26 cellular contexts compared by ENCODE assay signal in the genomic region with DNA sequence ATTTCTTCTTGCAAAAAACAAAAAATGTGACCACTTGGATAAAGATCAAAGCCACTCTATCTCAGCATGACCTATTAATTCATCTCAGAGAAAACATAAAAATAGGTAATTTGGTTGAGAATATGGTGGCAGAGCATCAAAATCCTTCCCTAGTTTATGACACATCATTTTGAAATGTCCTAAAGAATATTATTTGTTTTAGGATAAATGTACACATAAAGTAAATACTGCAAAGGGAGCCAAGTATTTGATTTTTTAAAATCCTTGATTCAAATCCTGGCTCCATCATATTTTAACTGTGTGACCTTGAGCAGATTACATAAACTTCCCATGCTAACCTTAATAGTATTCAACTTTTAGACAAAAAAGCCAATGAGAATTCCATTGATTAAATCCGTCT.
A peak's percentile ranks its signal among the peaks of the same experiment; 100 is the strongest.
DNase-seq lines count a peak whose midpoint lies in the region; ATAC-seq, FAIRE-seq and TF ChIP-seq lines count a peak whose summit lies in the region.
"Had no signal": no experiment of that assay in that cellular context is flagged by ENCODE, and none has a peak within 500 bp of the region (broad histone marks: within the 10 kb centered on the region; RNA-seq: fewer than 3 reads in every experiment).

No MANE protein-coding gene starts in this region.

- dilution Hi-C loops in endothelial cell of umbilical vein (cut with MboI; ENCODE audit: extremely low pct_ligation_motif_present, low sequenced_read_pairs) = no loop called here

- peaks cover 3% of the 10 kb centered on the region for H3K9me1 ChIP-seq in endothelial cell of umbilical vein (replicated peaks; ENCODE audit: control insufficient read depth, extremely low read depth, insufficient read depth, low read length)

- H3K4me1 ChIP-seq in cardiac muscle cell (ENCODE audit: low read depth) (peaks cover 28% of the 10 kb centered on the region), right cardiac atrium (ENCODE audit: control insufficient read depth, insufficient read depth, low read length) (no peaks in the 10 kb centered on the region), PC-3 (ENCODE audit: insufficient read depth, low read length) (peaks cover 9% of the 10 kb centered on the region), endothelial cell of umbilical vein (ENCODE audit: control insufficient read depth, extremely low read depth, insufficient read depth, low read length) (no peaks in the 10 kb centered on the region), SJCRH30 (no peaks in the 10 kb centered on the region)
- H3K4me1 ChIP-seq: BE2C, BLaER1 had no signal

- H3K9me3 ChIP-seq in cardiac muscle cell (ENCODE audit: low read depth) (no peaks in the 10 kb centered on the region), right cardiac atrium (ENCODE audit: control insufficient read depth, low read length) (no peaks in the 10 kb centered on the region), PC-3 (ENCODE audit: low read length) (no peaks in the 10 kb centered on the region), endothelial cell of umbilical vein (replicated peaks; ENCODE audit: control insufficient read depth, insufficient read depth, low read length) (no peaks in the 10 kb centered on the region), SJCRH30 (replicated peaks) (no peaks in the 10 kb centered on the region)
- H3K9me3 ChIP-seq: BE2C, BLaER1 had no signal

- peak; percentile 8 for FAIRE-seq in endothelial cell of umbilical vein (lab: Jason Lieb, UNC)
- FAIRE-seq: G401.6, GM12891, GM19239 had no signal

- no TSS peak for BruUV-seq in PC-3 (replicated peaks; lab: Mats Ljungman, UMichigan)
- BruUV-seq in endothelial cell of umbilical vein (replicated peaks; lab: Mats Ljungman, UMichigan) = no TSS peak

- no peaks in the 10 kb centered on the region for H3K79me2 ChIP-seq in PC-3 (ENCODE audit: low read length)
- H3K79me2 ChIP-seq in endothelial cell of umbilical vein (ENCODE audit: control insufficient read depth, insufficient read depth, low read length) = no peaks in the 10 kb centered on the region

- H3K27me3 ChIP-seq in cardiac muscle cell (no peaks in the 10 kb centered on the region), right cardiac atrium (ENCODE audit: control insufficient read depth, insufficient read depth) (no peaks in the 10 kb centered on the region), PC-3 (ENCODE audit: low read length) (no peaks in the 10 kb centered on the region), endothelial cell of umbilical vein (ENCODE audit: control insufficient read depth in 2 of 2, insufficient read depth in 2 of 2, low read length in 2 of 2) (no peaks in the 10 kb centered on the region), SJCRH30 (no peaks in the 10 kb centered on the region)
- H3K27me3 ChIP-seq: BE2C, BLaER1 had no signal

- H3K4me3 ChIP-seq in cardiac muscle cell = no peak overlapping the region
- no peak overlapping the region for H3K4me3 ChIP-seq in right cardiac atrium (ENCODE audit: low read length)
- H3K4me3 ChIP-seq in PC-3 (ENCODE audit: low read length) = no peak overlapping the region
- no peak overlapping the region for H3K4me3 ChIP-seq in endothelial cell of umbilical vein (replicated peaks in 1 of 3; ENCODE audit: insufficient read depth in 1 of 3, low read depth in 1 of 3, low read length in 3 of 3)
- H3K4me3 ChIP-seq in SJCRH30 = no peak overlapping the region
- H3K4me3 ChIP-seq: BLaER1 had no signal

- TF ChIP-seq CTCF in cardiac muscle cell (IDR thresholded peaks at IDR 0.05; ENCODE audit: low read depth, low read length) (no peak), PC-3 (conservative IDR thresholded peaks at IDR 0.05; ENCODE audit: low read depth, low read length) (no peak), endothelial cell of umbilical vein (IDR thresholded peaks at IDR 0.05; ENCODE audit: extremely low read depth in 1 of 2, insufficient read depth in 1 of 2, low read depth in 1 of 2, low read length in 2 of 2) (no peak)

- POLR2A ChIA-PET in PC-3 (lab: Charles Lee; ENCODE audit: unreplicated experiment) = no interaction called here
- POLR2A ChIA-PET in endothelial cell of umbilical vein (lab: Charles Lee) = no interaction called here

- no peaks in the 10 kb centered on the region for H3F3A ChIP-seq in PC-3 (ENCODE audit: low read length, unreplicated experiment)

- H4K20me1 ChIP-seq in PC-3 (ENCODE audit: low read length) (no peaks in the 10 kb centered on the region), endothelial cell of umbilical vein (replicated peaks; ENCODE audit: control insufficient read depth, extremely low read depth, insufficient read depth, low read length) (no peaks in the 10 kb centered on the region)
- H4K20me1 ChIP-seq: BLaER1 had no signal

- TF ChIP-seq POLR2A in endothelial cell of umbilical vein (IDR thresholded peaks at IDR 0.05; ENCODE audit: low read depth, low read length) = no peak

- no peak overlapping the region; the same call in 1 of the 2 replicates for H3K4me2 ChIP-seq in PC-3 (ENCODE audit: low read length)
- H3K4me2 ChIP-seq in endothelial cell of umbilical vein (ENCODE audit: insufficient read depth, low read length) = no peak overlapping the region
- H3K4me2 ChIP-seq: BLaER1 had no signal

- CTCF ChIA-PET in PC-3 (lab: Charles Lee) = no interaction called here
- CTCF ChIA-PET in endothelial cell of umbilical vein (lab: Charles Lee) = no interaction called here

- ATAC-seq in right cardiac atrium (no peak), PC-3 (peak; percentile 56), GM19328 (IDR thresholded peaks at IDR 0.05; ENCODE audit: unreplicated experiment) (no peak), HG02852 (IDR thresholded peaks at IDR 0.05; ENCODE audit: unreplicated experiment) (no peak)

- intact Hi-C loops in right cardiac atrium (cut with DNase I) = no loop called here
- intact Hi-C loops in PC-3 (cut with micrococcal nuclease) = no loop called here
- intact Hi-C loops in endothelial cell of umbilical vein (cut with micrococcal nuclease) = no loop called here

- WGBS in right cardiac atrium = 78% methylated on average over 1 of the region's 1 CpG

- no peak overlapping the region for H2AFZ ChIP-seq in PC-3 (ENCODE audit: low read length)
- no peak overlapping the region for H2AFZ ChIP-seq in endothelial cell of umbilical vein (ENCODE audit: low read depth, low read length)

- no peaks in the 10 kb centered on the region for H3K9me2 ChIP-seq in PC-3 (replicated peaks; ENCODE audit: low read length)

- H3K27ac ChIP-seq in cardiac muscle cell (peak overlapping the region; percentile 45), right cardiac atrium (ENCODE audit: low read length) (no peak overlapping the region), PC-3 (ENCODE audit: low read length) (no peak overlapping the region), endothelial cell of umbilical vein (ENCODE audit: insufficient read depth, low read depth, low read length) (no peak overlapping the region), SJCRH30 (no peak overlapping the region)
- H3K27ac ChIP-seq: 22Rv1, BLaER1 had no signal

- DNase-seq in cardiac muscle cell (ENCODE audit: low read depth in 1 of 2, low spot score in 1 of 2) (no peak), right cardiac atrium (no peak), PC-3 (peak; percentile 58), endothelial cell of umbilical vein (ENCODE audit: low read depth, low spot score) (no peak), SJCRH30 (no peak)
- DNase-seq: ACHN; BE2C; C1 segment of cervical spinal cord; CD4-positive, alpha-beta memory T cell; CD4-positive, CD25-positive, alpha-beta regulatory T cell; CD8-positive, alpha-beta memory T cell; COR-L47; DMS 273 treated with DMSO at 0.1 percent for 48 hours; DMS153; DMS53; DMS79; DND-41; EL; GF-D8 had no signal

- H3K9ac ChIP-seq in PC-3 (ENCODE audit: low read length) = no peak overlapping the region
- no peak overlapping the region for H3K9ac ChIP-seq in endothelial cell of umbilical vein (replicated peaks; ENCODE audit: extremely low read depth, insufficient read depth, low read length)
- H3K9ac ChIP-seq: BLaER1 had no signal

- H3K36me3 ChIP-seq in cardiac muscle cell (peaks cover 31% of the 10 kb centered on the region), PC-3 (ENCODE audit: low read depth, low read length) (0 out of 2 replicates have a peak, but pooled peaks cover 2% of the 10 kb centered on the region), endothelial cell of umbilical vein (ENCODE audit: control insufficient read depth in 2 of 2, extremely low read depth in 1 of 2, insufficient read depth in 2 of 2, low read length in 2 of 2) (peaks cover 0 to 4% of the 10 kb centered on the region in 2 experiments), SJCRH30 (no peaks in the 10 kb centered on the region)
- H3K36me3 ChIP-seq: BE2C had no signal

TF ChIP-seq in endothelial cell of umbilical vein, 7 proteins besides CTCF, POLR2A, EP300 and RAD21:
- TF ChIP-seq GATA2 (IDR thresholded peaks at IDR 0.05; ENCODE audit: insufficient read depth, insufficient read length, low read depth, low read length) (no peak), EZH2 (IDR thresholded peaks at IDR 0.05; ENCODE audit: borderline replicate concordance, low read depth, low read length, severe bottlenecking) (no peak), JUN (IDR thresholded peaks at IDR 0.05; ENCODE audit: borderline replicate concordance, insufficient read depth, insufficient read length, low read depth) (no peak), MYC (IDR thresholded peaks at IDR 0.05; ENCODE audit: low read depth, low read length) (no peak)
- TF ChIP-seq, protein P1, sequence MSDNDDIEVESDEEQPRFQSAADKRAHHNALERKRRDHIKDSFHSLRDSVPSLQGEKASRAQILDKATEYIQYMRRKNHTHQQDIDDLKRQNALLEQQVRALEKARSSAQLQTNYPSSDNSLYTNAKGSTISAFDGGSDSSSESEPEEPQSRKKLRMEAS (IDR thresholded peaks at IDR 0.05; ENCODE audit: insufficient read depth, insufficient read length) = no peak
